In the genomic region with DNA sequence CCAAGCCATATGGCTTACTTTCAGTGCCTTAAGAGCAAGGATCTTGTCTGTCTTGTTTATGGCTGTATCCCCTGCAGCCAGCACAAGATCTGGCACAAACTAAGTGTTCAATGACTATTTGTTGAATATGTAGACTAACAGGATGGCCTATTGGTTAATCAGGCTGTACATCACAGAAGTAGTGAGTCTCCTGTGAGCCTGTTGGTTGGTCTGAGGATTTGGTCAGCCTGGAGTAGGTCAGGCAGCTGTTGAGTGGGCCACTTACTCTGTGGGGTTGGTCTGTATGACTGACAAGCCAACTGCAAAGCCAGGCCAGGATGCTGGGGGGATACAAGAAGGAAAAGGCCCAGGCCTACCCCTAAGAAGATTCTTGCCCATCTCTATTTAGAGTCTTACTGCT, we compare ENCODE assay signal across 30 cellular contexts. TPM values are rescaled to one million over a fixed set of nuclear protein-coding genes. Genes with fewer than 3 reads are reported as not detected.
A peak's percentile ranks its signal among the peaks of the same experiment; 100 is the strongest.
DNase-seq lines count a peak whose midpoint lies in the region; TF ChIP-seq lines count a peak whose summit lies in the region.
"Had no signal": no experiment of that assay in that cellular context is flagged by ENCODE, and none has a peak within 500 bp of the region (broad histone marks: within the 10 kb centered on the region; RNA-seq: fewer than 3 reads in every experiment).

No MANE protein-coding gene starts in this region.

- intact Hi-C loops in PC-9 (cut with micrococcal nuclease; ENCODE audit: unreplicated experiment), result no loop called here

- H3K9me2 ChIP-seq in PC-9 (ENCODE audit: insufficient read depth), result no peaks in the 10 kb centered on the region

- DNase-seq in NB4 (ENCODE audit: low read depth), result peak; percentile 35
- no peak for DNase-seq in smooth muscle cell (lab: John Stamatoyannopoulos, UW; ENCODE audit: unreplicated experiment)
- DNase-seq in stimulated activated CD4-positive, alpha-beta T cell treated with anti-CD3 and anti-CD28 coated beads, Interleukin-1b, Interleukin-23, amount 100 ng/mL, for 48 hours, result no peak
- DNase-seq in NCI-H2081 treated with DMSO at 0.1 percent for 48 hours (lab: John Stamatoyannopoulos, UW), result no peak
- no peak for DNase-seq in PC-9
- DNase-seq: activated CD8-positive, alpha-beta T cell treated with anti-CD3 and anti-CD28 coated beads for 36 hours; anterior cingulate cortex; effector CD8-positive, alpha-beta T cell; glutamatergic neuron; islet precursor cell; Kasumi-1; left lung; naive thymus-derived CD8-positive, alpha-beta T cell; NCI-H1436; NCI-H226; NCI-H526 treated with DMSO at 0.1 percent for 48 hours; small intestine; stimulated activated CD8-positive, alpha-beta memory T cell treated with anti-CD3 and anti-CD28 coated beads, Interleukin-4, amount 100 ng/mL, for 48 hours; stimulated activated naive CD8-positive, alpha-beta T cell treated with anti-CD3 and anti-CD28 coated beads, Interleukin-15, amount 100 ng/mL, for 72 hours; tibial artery had no signal

- H3K27me3 ChIP-seq in smooth muscle cell (ENCODE audit: low read depth), result no peaks in the 10 kb centered on the region
- H3K27me3 ChIP-seq in PC-9 (ENCODE audit: insufficient read depth, low read depth), result no peaks in the 10 kb centered on the region
- H3K27me3 ChIP-seq: BLaER1, left lung, tibial artery had no signal

- POLR2A ChIA-PET in PC-9 (lab: Charles Lee; ENCODE audit: unreplicated experiment), result no interaction called here

- H4K20me1 ChIP-seq in smooth muscle cell (ENCODE audit: low read depth), result no peaks in the 10 kb centered on the region
- no peaks in the 10 kb centered on the region for H4K20me1 ChIP-seq in PC-9 (ENCODE audit: insufficient read depth)
- H4K20me1 ChIP-seq: BLaER1 had no signal

- H3K79me2 ChIP-seq in smooth muscle cell (ENCODE audit: low read depth), result no peaks in the 10 kb centered on the region
- H3K79me2 ChIP-seq in PC-9 (ENCODE audit: low read depth), result no peaks in the 10 kb centered on the region

- H3F3A ChIP-seq in smooth muscle cell (ENCODE audit: low read depth) (peaks cover 16% of the 10 kb centered on the region), PC-9 (ENCODE audit: insufficient read depth, low read depth) (no peaks in the 10 kb centered on the region)

- H3K9ac ChIP-seq in smooth muscle cell (ENCODE audit: low read depth), result peak overlapping the region; percentile 80
- H3K9ac ChIP-seq: BLaER1 had no signal

- no peak overlapping the region for H2AFZ ChIP-seq in smooth muscle cell (ENCODE audit: low read depth)
- H2AFZ ChIP-seq in PC-9, result no peak overlapping the region

- H3K4me2 ChIP-seq in smooth muscle cell, result peak overlapping the region; percentile 49
- no peak overlapping the region for H3K4me2 ChIP-seq in PC-9
- H3K4me2 ChIP-seq: BLaER1 had no signal

- TF ChIP-seq CTCF in NB4 (IDR thresholded peaks at IDR 0.05; ENCODE audit: low read depth, low read length) (no peak), smooth muscle cell (IDR thresholded peaks at IDR 0.05; ENCODE audit: borderline replicate concordance, insufficient read depth, poor library complexity, severe bottlenecking) (no peak), PC-9 (conservative IDR thresholded peaks at IDR 0.05) (no peak)

- no peak for TF ChIP-seq POLR2A in NB4 (IDR thresholded peaks at IDR 0.05; ENCODE audit: extremely low read depth, insufficient read length)

- no peak overlapping the region for H3K4me3 ChIP-seq in NB4 (ENCODE audit: low read depth, low read length)
- H3K4me3 ChIP-seq in mesodermal cell (ENCODE audit: extremely low read depth, insufficient read depth, low read length, poor library complexity, severe bottlenecking), result no peak overlapping the region
- no peak overlapping the region for H3K4me3 ChIP-seq in smooth muscle cell
- H3K4me3 ChIP-seq in PC-9, result no peak overlapping the region
- H3K4me3 ChIP-seq: BLaER1, coronary artery, left lung, tibial artery had no signal

- H3K36me3 ChIP-seq in mesodermal cell (ENCODE audit: control insufficient read depth, insufficient read depth, low read length) (no peaks in the 10 kb centered on the region), smooth muscle cell (ENCODE audit: low read depth) (no peaks in the 10 kb centered on the region), PC-9 (ENCODE audit: low read depth) (no peaks in the 10 kb centered on the region)
- H3K36me3 ChIP-seq: left lung had no signal

- no TSS peak for BruUV-seq in PC-9 (replicated peaks; lab: Mats Ljungman, UMichigan)

- H3K4me1 ChIP-seq in mesodermal cell (ENCODE audit: control insufficient read depth, insufficient read depth, low read length, poor library complexity, severe bottlenecking) (peaks cover 26% of the 10 kb centered on the region), smooth muscle cell (ENCODE audit: low read depth) (peaks cover 10% of the 10 kb centered on the region), PC-9 (replicated peaks; ENCODE audit: insufficient read depth) (no peaks in the 10 kb centered on the region)
- H3K4me1 ChIP-seq: tibial artery had no signal

- H3K9me3 ChIP-seq in mesodermal cell (ENCODE audit: control insufficient read depth, low read length) (no peaks in the 10 kb centered on the region), smooth muscle cell (replicated peaks; ENCODE audit: low read depth) (no peaks in the 10 kb centered on the region), PC-9 (ENCODE audit: insufficient read depth, low read depth) (no peaks in the 10 kb centered on the region)
- H3K9me3 ChIP-seq: BLaER1, left lung, tibial artery had no signal

- CTCF ChIA-PET in PC-9 (lab: Charles Lee), result no interaction called here

- peak overlapping the region; percentile 43 for H3K27ac ChIP-seq in adipose tissue (ENCODE audit: low read depth, low read length)
- H3K27ac ChIP-seq in mesodermal cell (ENCODE audit: low read depth, low read length, severe bottlenecking), result peak overlapping the region; percentile 90
- peak overlapping the region; percentile 95 for H3K27ac ChIP-seq in smooth muscle cell (ENCODE audit: low read depth)
- H3K27ac ChIP-seq in PC-9, result no peak overlapping the region
- H3K27ac ChIP-seq: BLaER1, tibial artery had no signal

RNA-seq across cellular contexts. Expression of gene CILP, which starts 33.4 kb away (rescaled TPM):
- 10 to 100 TPM in 2 of 3 donors, 1 to 10 TPM in 1; 2.6 to 20.0 (median 13.0) TPM for polyA plus RNA-seq in adipose tissue
- 0.04 TPM for polyA plus RNA-seq in mesodermal cell (2013, experiment 1 of 2)
- polyA plus RNA-seq in mesodermal cell (2013, experiment 2 of 2), result not detected
- total RNA-seq in smooth muscle cell, result 84.4 and 114 TPM in 2 replicates
- polyA plus RNA-seq in smooth muscle cell, result 87.9 and 125 TPM in 2 replicates
- 0.07 and 0.08 TPM in 2 replicates for total RNA-seq in PC-9 (2021)
- total RNA-seq: activated CD8-positive, alpha-beta T cell treated with anti-CD3 and anti-CD28 coated beads for 36 hours; G401; pulmonary artery endothelial cell had no signal

RNA-seq across cellular contexts. Expression of gene PARP16, which starts 42.0 kb away (rescaled TPM):
- polyA plus RNA-seq in adipose tissue (1 to 10 TPM; 5.6 to 9.3 (median 6.8) TPM), smooth muscle cell (11.7 and 15.1 TPM in 2 replicates)
- polyA plus RNA-seq in mesodermal cell (2013, experiment 1 of 2), result 5.6 TPM
- polyA plus RNA-seq in mesodermal cell (2013, experiment 2 of 2), result 6.3 TPM
- total RNA-seq in smooth muscle cell (6.0 and 10.0 TPM in 2 replicates), PC-9 (2021) (12.3 TPM in 2 replicates)

RNA-seq across cellular contexts. Expression of gene RNU5A-1, which starts 51.2 kb away (rescaled TPM):
- polyA plus RNA-seq in adipose tissue, result not detected
- polyA plus RNA-seq in mesodermal cell (2013, experiment 1 of 2), result 6,661 TPM
- 8,769 TPM for polyA plus RNA-seq in mesodermal cell (2013, experiment 2 of 2)
- not detected in 2 replicates for total RNA-seq in smooth muscle cell
- not detected in 2 replicates for polyA plus RNA-seq in smooth muscle cell
- total RNA-seq in PC-9 (2021), result not detected in 2 replicates
- total RNA-seq: activated CD8-positive, alpha-beta T cell treated with anti-CD3 and anti-CD28 coated beads for 36 hours; activated naive CD4-positive, alpha-beta T cell treated with anti-CD3 and anti-CD28 coated beads, Interleukin-2, amount 50 U/mL, for 72 hours; fibroblast of villous mesenchyme; G401; left lung; mesothelial cell of epicardium; naive thymus-derived CD8-positive, alpha-beta T cell; omental fat pad; pulmonary artery endothelial cell had no signal
- polyA plus RNA-seq: naive thymus-derived CD8-positive, alpha-beta T cell; small intestine had no signal

RNA-seq across cellular contexts. Expression of gene CLPX, which starts 59.5 kb away (rescaled TPM):
- polyA plus RNA-seq in adipose tissue (10 to 100 TPM in 2 of 3 donors, 1 to 10 TPM in 1; 9.0 to 19.9 (median 13.4) TPM), smooth muscle cell (21.7 and 21.8 TPM in 2 replicates)
- polyA plus RNA-seq in mesodermal cell (2013, experiment 1 of 2), result 48.1 TPM
- 41.9 TPM for polyA plus RNA-seq in mesodermal cell (2013, experiment 2 of 2)
- total RNA-seq in smooth muscle cell (34.8 and 46.6 TPM in 2 replicates), PC-9 (2021) (41.0 and 44.1 TPM in 2 replicates)

RNA-seq across cellular contexts. Expression of gene RNU5B-1, which starts 59.8 kb away (rescaled TPM):
- not detected for polyA plus RNA-seq in adipose tissue
- polyA plus RNA-seq in mesodermal cell (2013, experiment 1 of 2), result 12,289 TPM
- polyA plus RNA-seq in mesodermal cell (2013, experiment 2 of 2), result 16,601 TPM
- total RNA-seq in smooth muscle cell, result not detected in 2 replicates
- not detected in 2 replicates for polyA plus RNA-seq in smooth muscle cell
- total RNA-seq in PC-9 (2021), result not detected in 2 replicates
- total RNA-seq: activated CD8-positive, alpha-beta T cell treated with anti-CD3 and anti-CD28 coated beads for 36 hours; activated naive CD4-positive, alpha-beta T cell treated with anti-CD3 and anti-CD28 coated beads, Interleukin-2, amount 50 U/mL, for 72 hours; fibroblast of villous mesenchyme; G401; omental fat pad; pulmonary artery endothelial cell had no signal
- polyA plus RNA-seq: naive thymus-derived CD8-positive, alpha-beta T cell; small intestine had no signal

Comparison
In these comparisons a context has a peak if more than half of its experiments do, and no peak if none do; other contexts are left out.
1. RNA of gene CILP, which starts 33.4 kb away (total RNA-seq): 84.4 to 114 TPM in smooth muscle cell; 0.07 to 0.08 TPM in PC-9; every median in the first group is over 10 times any median in the second.